13 cellular contexts compared by ENCODE assay signal in genomic region chr12:51021694-51022093, GRCh38. TPM values are rescaled to one million over a fixed set of nuclear protein-coding genes. Genes with fewer than 3 reads are reported as not detected.
A peak's percentile ranks its signal among the peaks of the same experiment; 100 is the strongest.
DNase-seq lines count a peak whose midpoint lies in the region; ATAC-seq, FAIRE-seq and TF ChIP-seq lines count a peak whose summit lies in the region.
"Had no signal": no experiment of that assay in that cellular context is flagged by ENCODE, and none has a peak within 500 bp of the region (broad histone marks: within the 10 kb centered on the region; RNA-seq: fewer than 3 reads in every experiment).

No MANE protein-coding gene starts in this region.

- no TSS peak for BruUV-seq in HepG2 (replicated peaks; lab: Mats Ljungman, UMichigan)

- FAIRE-seq in HepG2 (lab: Jason Lieb, UNC), result no peak
- FAIRE-seq in kidney (lab: Jason Lieb, UNC), result no peak

- WGBS in HepG2 (ENCODE audit: low lambda C conversion rate), result 95% methylated on average over 1 of the region's 1 CpG
- WGBS in right lobe of liver (ENCODE audit: insufficient coverage, low coverage, low lambda C conversion rate, missing lambda C conversion rate), result 33% methylated on average over 1 of the region's 1 CpG

- H3K36me3 ChIP-seq in HepG2 (replicated peaks in 1 of 2; ENCODE audit: control insufficient read depth in 1 of 2, insufficient read depth in 2 of 2, low read length in 2 of 2) (0 out of 5 replicates have a peak, but pooled peaks cover 0 to 7% of the 10 kb centered on the region in 2 experiments), right lobe of liver (no peaks in the 10 kb centered on the region), kidney (ENCODE audit: control insufficient read depth in 1 of 2, insufficient read depth in 2 of 2, low read length in 2 of 2) (no peaks in the 10 kb centered on the region), upper lobe of right lung (no peaks in the 10 kb centered on the region)
- H3K36me3 ChIP-seq: heart right ventricle had no signal

- no peaks in the 10 kb centered on the region for H4K20me1 ChIP-seq in HepG2 (ENCODE audit: insufficient read depth, low read length)

- H3K4me3 ChIP-seq in HepG2 (replicated peaks in 1 of 3; ENCODE audit: insufficient read depth in 1 of 3, low read depth in 2 of 3, low read length in 3 of 3), result no peak overlapping the region
- no peak overlapping the region for H3K4me3 ChIP-seq in right lobe of liver
- no peak overlapping the region for H3K4me3 ChIP-seq in kidney (ENCODE audit: low read length in 2 of 2)
- H3K4me3 ChIP-seq in upper lobe of right lung, result no peak overlapping the region
- H3K4me3 ChIP-seq: body of pancreas, heart right ventricle had no signal

- H3K4me1 ChIP-seq in HepG2 (ENCODE audit: insufficient read depth, low read length), result peaks cover 75% of the 10 kb centered on the region
- H3K4me1 ChIP-seq in right lobe of liver, result peaks cover 0 to 32% (median 15%) of the 10 kb centered on the region in 4 donors
- H3K4me1 ChIP-seq in kidney (ENCODE audit: control insufficient read depth in 1 of 2, insufficient read depth in 1 of 2, low read depth in 1 of 2, low read length in 2 of 2), result peaks cover 15 to 31% of the 10 kb centered on the region in 2 donors
- peaks cover 47% of the 10 kb centered on the region for H3K4me1 ChIP-seq in upper lobe of right lung

- H3K9ac ChIP-seq in HepG2 (ENCODE audit: insufficient read depth, low read depth, low read length) (no peak overlapping the region), kidney (ENCODE audit: low read length in 2 of 2) (peak overlapping the region in 1 of 2 donors; percentile 56)

- H3K27ac ChIP-seq in HepG2 (ENCODE audit: extremely low read length, insufficient read depth, low read length) (no peak overlapping the region), right lobe of liver (peak overlapping the region in 1 of 3 donors; percentile 3), VCaP (peak overlapping the region; percentile 99), kidney (ENCODE audit: low read depth in 2 of 2, low read length in 2 of 2) (peak overlapping the region; percentile 8 to 49), upper lobe of right lung (peak overlapping the region; percentile 2)

- TF ChIP-seq CTCF in HepG2 (CRISPR knock-in tag; IDR thresholded peaks at IDR 0.05) (no peak), right lobe of liver (IDR thresholded peaks at IDR 0.05) (no peak), VCaP (conservative IDR thresholded peaks at IDR 0.05) (no peak), kidney (IDR thresholded peaks at IDR 0.05; ENCODE audit: borderline replicate concordance, extremely low read depth, insufficient read depth) (no peak), upper lobe of right lung (IDR thresholded peaks at IDR 0.05) (no peak), omental fat pad (IDR thresholded peaks at IDR 0.05) (no peak)

- TF ChIP-seq EP300 in HepG2 (IDR thresholded peaks at IDR 0.05; ENCODE audit: low read depth in 2 of 2, low read length in 2 of 2) (no peak), HepG2 (CRISPR knock-in tag; IDR thresholded peaks at IDR 0.05; ENCODE audit: borderline replicate concordance) (no peak)

- TF ChIP-seq RAD21 in HepG2 (CRISPR knock-in tag; IDR thresholded peaks at IDR 0.05), result no peak

- H3K9me3 ChIP-seq in HepG2 (ENCODE audit: low read length) (no peaks in the 10 kb centered on the region), right lobe of liver (no peaks in the 10 kb centered on the region), kidney (ENCODE audit: control insufficient read depth in 1 of 2, low read length in 2 of 2) (no peaks in the 10 kb centered on the region), upper lobe of right lung (no peaks in the 10 kb centered on the region)
- H3K9me3 ChIP-seq: body of pancreas, heart right ventricle had no signal

- H3K4me2 ChIP-seq in HepG2 (ENCODE audit: low read depth, low read length), result 0 out of 2 replicates have a peak overlapping the region, but pooled peaks have one; percentile 2

- CTCF ChIA-PET in HepG2 (lab: Yijun Ruan, JAX; ENCODE audit: low intra/inter-chr PET ratio, low total read pairs), result no interaction called here

- POLR2A ChIA-PET in HepG2 (lab: Yijun Ruan, JAX), result no interaction called here

- H3K79me2 ChIP-seq in HepG2 (ENCODE audit: insufficient read depth, low read length), result peaks cover 81% of the 10 kb centered on the region

- in situ Hi-C loops in HepG2 (cut with HindIII; ENCODE audit: extremely low pct_ligation_motif_present, low pct_unique_long_range_greater_than_20kb), result loop anchor here (10.0 kb wide), 1 partner anchor 197 kb away; no protein-coding TSS in a partner anchor

- no peak for ATAC-seq in HepG2
- no peak for ATAC-seq in right lobe of liver
- no peak for ATAC-seq in upper lobe of right lung
- ATAC-seq in omental fat pad (ENCODE audit: low FRiP score), result no peak
- no peak for ATAC-seq in SK-N-SH treated with all-trans-retinoic acid at 6 μM for 48 hours
- ATAC-seq: body of pancreas, heart right ventricle, left ventricle myocardium superior had no signal

- H3K27me3 ChIP-seq in HepG2 (ENCODE audit: control insufficient read depth in 1 of 2, insufficient read depth in 2 of 2, low read length in 2 of 2), result no peaks in the 10 kb centered on the region; a peak in 1 of 5 replicates
- H3K27me3 ChIP-seq in right lobe of liver, result no peaks in the 10 kb centered on the region
- no peaks in the 10 kb centered on the region for H3K27me3 ChIP-seq in upper lobe of right lung
- H3K27me3 ChIP-seq: body of pancreas, heart right ventricle had no signal

- H2AFZ ChIP-seq in HepG2 (ENCODE audit: low read length), result no peak overlapping the region

- intact Hi-C loops in HepG2 (cut with micrococcal nuclease; ENCODE audit: unreplicated experiment) (loop anchor here (10.0 kb wide), 1 partner anchor 1897 kb away; no protein-coding TSS in a partner anchor), right lobe of liver (cut with DNase I) (no loop called here), kidney (cut with DNase I) (no loop called here), upper lobe of right lung (cut with DNase I) (no loop called here)

- no peak for TF ChIP-seq POLR2A in HepG2 (IDR thresholded peaks at IDR 0.05; ENCODE audit: insufficient read depth in 1 of 2, low read depth in 2 of 2, low read length in 2 of 2)
- TF ChIP-seq POLR2A in right lobe of liver (IDR thresholded peaks at IDR 0.05), result no peak

- DNase-seq in HepG2 (ENCODE audit: low spot score) (no peak), right lobe of liver (no peak), kidney (no peak), upper lobe of right lung (no peak), omental fat pad (ENCODE audit: low spot score) (no peak), NCI-H510A (lab: John Stamatoyannopoulos, UW) (no peak)
- DNase-seq: body of pancreas, heart right ventricle, KBM-7, left ventricle myocardium superior, NCI-H2029 had no signal

RNA-seq across cellular contexts. Expression of gene SLC11A2, which starts 4.5 kb away (rescaled TPM):
- 46.0 and 71.7 TPM in 2 replicates for total RNA-seq in HepG2 (2016; rRNA removed; fragmentation: Illumina TruSeq; extraction: Trizol)
- 12.8 and 15.2 TPM in 2 replicates for total RNA-seq in HepG2 (2016; cell fraction: cytosol; rRNA removed; fragmentation: Illumina TruSeq; extraction: Trizol; ENCODE audit: low read depth)
- total RNA-seq in HepG2 (2016; cell fraction: insoluble cytoplasmic fraction; rRNA removed; fragmentation: Illumina TruSeq; extraction: Trizol), result 46.0 and 72.7 TPM in 2 replicates
- 27.2 and 30.1 TPM in 2 replicates for total RNA-seq in HepG2 (2016; cell fraction: membrane; rRNA removed; fragmentation: Illumina TruSeq; extraction: Trizol)
- total RNA-seq in HepG2 (2016; cell fraction: nucleus; rRNA removed; fragmentation: Illumina TruSeq; extraction: Trizol), result 88.4 and 99.6 TPM in 2 replicates
- 69.0 and 77.0 TPM in 2 replicates for polyA plus RNA-seq in HepG2 (2011; rRNA removed)
- polyA plus RNA-seq in HepG2 (2011; cell fraction: cytosol; rRNA removed), result 49.4 and 74.9 TPM in 2 replicates
- 104 and 109 TPM in 2 replicates for polyA plus RNA-seq in HepG2 (2011; cell fraction: nucleus; rRNA removed)
- 45.2 and 67.1 TPM in 2 replicates for polyA plus RNA-seq in HepG2 (2012)
- 4.6 and 4.8 TPM in 2 replicates for polyA plus RNA-seq in HepG2 (2016; cell fraction: cytosol; fragmentation: Illumina TruSeq; extraction: Trizol; ENCODE audit: low read depth)
- polyA plus RNA-seq in HepG2 (2016; cell fraction: insoluble cytoplasmic fraction; fragmentation: Illumina TruSeq; extraction: Trizol; ENCODE audit: low read depth), result 28.1 and 31.7 TPM in 2 replicates
- 11.2 and 12.2 TPM in 2 replicates for polyA plus RNA-seq in HepG2 (2016; cell fraction: membrane; fragmentation: Illumina TruSeq; extraction: Trizol; ENCODE audit: low read depth)
- polyA plus RNA-seq in HepG2 (2016; cell fraction: nucleus; fragmentation: Illumina TruSeq; extraction: Trizol; ENCODE audit: insufficient read depth, low read depth), result 95.3 and 96.3 TPM in 2 replicates
- 122 and 227 TPM in 2 replicates for polyA minus RNA-seq in HepG2 (2011; rRNA and poly(A)+ RNA removed; ENCODE audit: low replicate concordance)
- polyA minus RNA-seq in HepG2 (2011; cell fraction: cytosol; rRNA and poly(A)+ RNA removed), result 58.3 and 68.0 TPM in 2 replicates
- polyA minus RNA-seq in HepG2 (2011; cell fraction: nucleus; rRNA and poly(A)+ RNA removed), result 136 and 147 TPM in 2 replicates
- total RNA-seq in right lobe of liver, result 10 to 100 TPM; 27.8 to 51.6 (median 34.2) TPM
- total RNA-seq in kidney, result 90.2 TPM
- 22.3 TPM for polyA plus RNA-seq in kidney (ENCODE audit: insufficient read depth, low read depth, low replicate concordance)
- 96.8 TPM for total RNA-seq in upper lobe of right lung
- total RNA-seq in omental fat pad, result 10 to 100 TPM; 39.6 to 59.6 (median 50.7) TPM

RNA-seq across cellular contexts. Expression of gene LETMD1, which starts 26.4 kb away (rescaled TPM):
- total RNA-seq in HepG2 (2016; rRNA removed; fragmentation: Illumina TruSeq; extraction: Trizol) (31.3 and 43.3 TPM in 2 replicates), right lobe of liver (10 to 100 TPM; 22.1 to 35.6 (median 30.4) TPM), kidney (54.4 TPM), upper lobe of right lung (71.6 TPM), omental fat pad (10 to 100 TPM; 38.9 to 68.4 (median 60.5) TPM)
- 38.9 and 41.9 TPM in 2 replicates for total RNA-seq in HepG2 (2016; cell fraction: cytosol; rRNA removed; fragmentation: Illumina TruSeq; extraction: Trizol; ENCODE audit: low read depth)
- total RNA-seq in HepG2 (2016; cell fraction: insoluble cytoplasmic fraction; rRNA removed; fragmentation: Illumina TruSeq; extraction: Trizol), result 30.1 and 43.5 TPM in 2 replicates
- total RNA-seq in HepG2 (2016; cell fraction: membrane; rRNA removed; fragmentation: Illumina TruSeq; extraction: Trizol), result 40.9 and 47.5 TPM in 2 replicates
- 60.1 and 72.7 TPM in 2 replicates for total RNA-seq in HepG2 (2016; cell fraction: nucleus; rRNA removed; fragmentation: Illumina TruSeq; extraction: Trizol)
- polyA plus RNA-seq in HepG2 (2011; rRNA removed) (81.5 and 87.7 TPM in 2 replicates), kidney (ENCODE audit: insufficient read depth, low read depth, low replicate concordance) (68.2 TPM)
- 67.1 and 81.9 TPM in 2 replicates for polyA plus RNA-seq in HepG2 (2011; cell fraction: cytosol; rRNA removed)
- polyA plus RNA-seq in HepG2 (2011; cell fraction: nucleus; rRNA removed), result 87.7 and 105 TPM in 2 replicates
- 69.6 and 72.9 TPM in 2 replicates for polyA plus RNA-seq in HepG2 (2012)
- polyA plus RNA-seq in HepG2 (2016; cell fraction: cytosol; fragmentation: Illumina TruSeq; extraction: Trizol; ENCODE audit: low read depth), result 16.7 and 17.0 TPM in 2 replicates
- polyA plus RNA-seq in HepG2 (2016; cell fraction: insoluble cytoplasmic fraction; fragmentation: Illumina TruSeq; extraction: Trizol; ENCODE audit: low read depth), result 35.1 and 35.4 TPM in 2 replicates
- 34.3 and 34.9 TPM in 2 replicates for polyA plus RNA-seq in HepG2 (2016; cell fraction: membrane; fragmentation: Illumina TruSeq; extraction: Trizol; ENCODE audit: low read depth)
- 140 and 146 TPM in 2 replicates for polyA plus RNA-seq in HepG2 (2016; cell fraction: nucleus; fragmentation: Illumina TruSeq; extraction: Trizol; ENCODE audit: insufficient read depth, low read depth)
- polyA minus RNA-seq in HepG2 (2011; rRNA and poly(A)+ RNA removed; ENCODE audit: low replicate concordance), result 91.2 and 186 TPM in 2 replicates
- polyA minus RNA-seq in HepG2 (2011; cell fraction: cytosol; rRNA and poly(A)+ RNA removed), result 27.8 and 37.3 TPM in 2 replicates
- polyA minus RNA-seq in HepG2 (2011; cell fraction: nucleus; rRNA and poly(A)+ RNA removed), result 53.9 and 66.5 TPM in 2 replicates
